Comparison of ENCODE assay signal across 8 cellular contexts in genomic region chr2:135964404-135964803, GRCh38. TPM values are rescaled to one million over a fixed set of nuclear protein-coding genes. Genes with fewer than 3 reads are reported as not detected.
DNase-seq lines count a peak whose midpoint lies in the region; ATAC-seq and TF ChIP-seq lines count a peak whose summit lies in the region.
"Not testable (repeated sequence)": the region's sequence is repeated elsewhere in the genome, so short reads cannot be mapped to it uniquely, and the experiment has no call there.

No MANE protein-coding gene starts in this region.

- not testable (repeated sequence) for ATAC-seq in effector memory CD8-positive, alpha-beta T cell (replicated peaks); stimulated activated memory B cell treated with anti-CD40 and anti-IgM and Interleukin-4, amounts not matched to agents 10 μg/mL and 1 μg/mL and 100 μg/mL, for 72 hours

- H3K9me3 Mint-ChIP-seq in CD4-positive, alpha-beta memory T cell; T-helper 1 cell treated with Interleukin-12 subunit alpha and Interleukin-12 subunit beta and Interleukin-4 antibody, amounts not matched to agents 30 μg/mL and 1 μg/mL, for 36 hours; activated CD4-positive, alpha-beta memory T cell treated with anti-CD3 and anti-CD28 coated beads for 36 hours; activated naive CD4-positive, alpha-beta T cell treated with anti-CD3 and anti-CD28 coated beads, Interleukin-2, amount 50 U/mL, for 24 hours; effector memory CD8-positive, alpha-beta T cell; stimulated activated memory B cell treated with anti-CD40 and anti-IgM and Interleukin-4, amounts not matched to agents 10 μg/mL and 1 μg/mL and 100 μg/mL, for 72 hours: not testable (repeated sequence)

- H3K23ac ChIP-seq in mesenchymal stem cell (ENCODE audit: low read length in 2 of 2), result not testable (repeated sequence)

- H4K8ac ChIP-seq in mesenchymal stem cell (ENCODE audit: low read length), result not testable (repeated sequence)

- H3K4ac ChIP-seq in mesenchymal stem cell (ENCODE audit: low read depth in 1 of 2, low read length in 2 of 2), result not testable (repeated sequence)

- not testable (repeated sequence) for H3K4me3 Mint-ChIP-seq in CD4-positive, alpha-beta memory T cell; activated CD4-positive, alpha-beta memory T cell treated with anti-CD3 and anti-CD28 coated beads for 36 hours; activated naive CD4-positive, alpha-beta T cell treated with anti-CD3 and anti-CD28 coated beads, Interleukin-2, amount 50 U/mL, for 24 hours; effector memory CD8-positive, alpha-beta T cell; stimulated activated memory B cell treated with anti-CD40 and anti-IgM and Interleukin-4, amounts not matched to agents 10 μg/mL and 1 μg/mL and 100 μg/mL, for 72 hours
- H3K4me3 Mint-ChIP-seq in T-helper 1 cell treated with Interleukin-12 subunit alpha and Interleukin-12 subunit beta and Interleukin-4 antibody, amounts not matched to agents 30 μg/mL and 1 μg/mL, for 36 hours, result peak overlapping the region; percentile 28

- not testable (repeated sequence) for H2AK5ac ChIP-seq in mesenchymal stem cell (ENCODE audit: low read length, severe bottlenecking)

- peaks cover 37 to 67% (median 56%) of the 10 kb centered on the region in 4 donors for H3K4me1 Mint-ChIP-seq in CD4-positive, alpha-beta memory T cell
- peaks cover 53% of the 10 kb centered on the region for H3K4me1 Mint-ChIP-seq in T-helper 1 cell treated with Interleukin-12 subunit alpha and Interleukin-12 subunit beta and Interleukin-4 antibody, amounts not matched to agents 30 μg/mL and 1 μg/mL, for 36 hours (ENCODE audit: low read depth)
- peaks cover 66% of the 10 kb centered on the region for H3K4me1 Mint-ChIP-seq in activated CD4-positive, alpha-beta memory T cell treated with anti-CD3 and anti-CD28 coated beads for 36 hours (ENCODE audit: low read depth)
- peaks cover 67% of the 10 kb centered on the region for H3K4me1 Mint-ChIP-seq in activated naive CD4-positive, alpha-beta T cell treated with anti-CD3 and anti-CD28 coated beads, Interleukin-2, amount 50 U/mL, for 24 hours
- H3K4me1 Mint-ChIP-seq in effector memory CD8-positive, alpha-beta T cell (ENCODE audit: low read depth in 2 of 2), result peaks cover 29 to 49% of the 10 kb centered on the region in 2 donors
- peaks cover 47% of the 10 kb centered on the region for H3K4me1 Mint-ChIP-seq in stimulated activated memory B cell treated with anti-CD40 and anti-IgM and Interleukin-4, amounts not matched to agents 10 μg/mL and 1 μg/mL and 100 μg/mL, for 72 hours

- peak overlapping the region in 6 of 7 donors; percentile 37 to 90 (median 70) for H3K27ac Mint-ChIP-seq in CD4-positive, alpha-beta memory T cell
- not testable (repeated sequence) for H3K27ac Mint-ChIP-seq in T-helper 1 cell treated with Interleukin-12 subunit alpha and Interleukin-12 subunit beta and Interleukin-4 antibody, amounts not matched to agents 30 μg/mL and 1 μg/mL, for 36 hours
- peak overlapping the region; percentile 23 for H3K27ac Mint-ChIP-seq in activated CD4-positive, alpha-beta memory T cell treated with anti-CD3 and anti-CD28 coated beads for 36 hours
- H3K27ac Mint-ChIP-seq in activated naive CD4-positive, alpha-beta T cell treated with anti-CD3 and anti-CD28 coated beads, Interleukin-2, amount 50 U/mL, for 24 hours, result peak overlapping the region; percentile 68
- peak overlapping the region; percentile 37 to 88 for H3K27ac Mint-ChIP-seq in effector memory CD8-positive, alpha-beta T cell
- H3K27ac Mint-ChIP-seq in stimulated activated memory B cell treated with anti-CD40 and anti-IgM and Interleukin-4, amounts not matched to agents 10 μg/mL and 1 μg/mL and 100 μg/mL, for 72 hours, result peak overlapping the region; percentile 27

- H3K27ac ChIP-seq in CD4-positive, alpha-beta memory T cell (ENCODE audit: low read depth, low read length), result not testable (repeated sequence)
- peak overlapping the region; percentile 53 for H3K27ac ChIP-seq in mesenchymal stem cell (ENCODE audit: low read length, poor library complexity, severe bottlenecking)

- not testable (repeated sequence) for H4K91ac ChIP-seq in mesenchymal stem cell (ENCODE audit: low read length)

- 95% methylated on average over 6 of the region's 11 CpGs for WGBS in mesenchymal stem cell

- H2BK5ac ChIP-seq in mesenchymal stem cell (ENCODE audit: low read depth, low read length, poor library complexity, severe bottlenecking), result not testable (repeated sequence)

- not testable (repeated sequence) for H3K27me3 Mint-ChIP-seq in CD4-positive, alpha-beta memory T cell; T-helper 1 cell treated with Interleukin-12 subunit alpha and Interleukin-12 subunit beta and Interleukin-4 antibody, amounts not matched to agents 30 μg/mL and 1 μg/mL, for 36 hours (ENCODE audit: low read depth); activated CD4-positive, alpha-beta memory T cell treated with anti-CD3 and anti-CD28 coated beads for 36 hours; activated naive CD4-positive, alpha-beta T cell treated with anti-CD3 and anti-CD28 coated beads, Interleukin-2, amount 50 U/mL, for 24 hours; effector memory CD8-positive, alpha-beta T cell; stimulated activated memory B cell treated with anti-CD40 and anti-IgM and Interleukin-4, amounts not matched to agents 10 μg/mL and 1 μg/mL and 100 μg/mL, for 72 hours

- H3K9me3 ChIP-seq in CD4-positive, alpha-beta memory T cell (ENCODE audit: control insufficient read depth in 1 of 2, low read length in 2 of 2); mesenchymal stem cell (ENCODE audit: control insufficient read depth, low read length): not testable (repeated sequence)

- not testable (repeated sequence) for H3K79me1 ChIP-seq in mesenchymal stem cell (replicated peaks; ENCODE audit: low read length, poor library complexity, severe bottlenecking)

- H3K36me3 Mint-ChIP-seq in CD4-positive, alpha-beta memory T cell, result peaks cover 15 to 35% of the 10 kb centered on the region in 2 donors
- peaks cover 37% of the 10 kb centered on the region for H3K36me3 Mint-ChIP-seq in T-helper 1 cell treated with Interleukin-12 subunit alpha and Interleukin-12 subunit beta and Interleukin-4 antibody, amounts not matched to agents 30 μg/mL and 1 μg/mL, for 36 hours (ENCODE audit: low read depth)
- peaks cover 40% of the 10 kb centered on the region for H3K36me3 Mint-ChIP-seq in activated CD4-positive, alpha-beta memory T cell treated with anti-CD3 and anti-CD28 coated beads for 36 hours
- H3K36me3 Mint-ChIP-seq in activated naive CD4-positive, alpha-beta T cell treated with anti-CD3 and anti-CD28 coated beads, Interleukin-2, amount 50 U/mL, for 24 hours, result peaks cover 22% of the 10 kb centered on the region
- not testable (repeated sequence) for H3K36me3 Mint-ChIP-seq in effector memory CD8-positive, alpha-beta T cell (ENCODE audit: insufficient read depth)
- H3K36me3 Mint-ChIP-seq in stimulated activated memory B cell treated with anti-CD40 and anti-IgM and Interleukin-4, amounts not matched to agents 10 μg/mL and 1 μg/mL and 100 μg/mL, for 72 hours, result peaks cover 38% of the 10 kb centered on the region

- CTCF ChIA-PET in CD4-positive, alpha-beta memory T cell (lab: Charles Lee; ENCODE audit: partially characterized antibody); activated CD4-positive, alpha-beta memory T cell treated with anti-CD3 and anti-CD28 coated beads for 36 hours (lab: Charles Lee): not testable (repeated sequence)

- H3K36me3 ChIP-seq in CD4-positive, alpha-beta memory T cell (ENCODE audit: insufficient read depth, low read length), result not testable (repeated sequence)
- H3K36me3 ChIP-seq in mesenchymal stem cell (ENCODE audit: control insufficient read depth in 1 of 2, insufficient read depth in 2 of 2, low read depth in 1 of 2, low read length in 2 of 2), result peaks cover 0 to 30% of the 10 kb centered on the region in 2 experiments

- peak overlapping the region in 1 of 2 experiments; percentile 34 for H3K18ac ChIP-seq in mesenchymal stem cell (ENCODE audit: low read depth in 1 of 2, low read length in 2 of 2)

- not testable (repeated sequence) for H3K14ac ChIP-seq in mesenchymal stem cell (ENCODE audit: low read length in 2 of 2)

- H2BK120ac ChIP-seq in mesenchymal stem cell (ENCODE audit: low read depth, low read length), result not testable (repeated sequence)

- TF ChIP-seq CTCF in LNCaP clone FGC (IDR thresholded peaks at IDR 0.05; ENCODE audit: control insufficient read depth, extremely low read depth, insufficient read depth), result not testable (repeated sequence)

- POLR2A ChIA-PET in CD4-positive, alpha-beta memory T cell (lab: Charles Lee; ENCODE audit: partially characterized antibody), result interaction anchor here (2.0 kb wide), 1 partner anchor 21 kb away, joined by 6 read pairs; the partner anchor contains the start of gene DARS1
- POLR2A ChIA-PET in activated CD4-positive, alpha-beta memory T cell treated with anti-CD3 and anti-CD28 coated beads for 36 hours (lab: Charles Lee), result not testable (repeated sequence)

- H3K4me3 ChIP-seq in CD4-positive, alpha-beta memory T cell (ENCODE audit: low read length in 2 of 2); mesenchymal stem cell (ENCODE audit: insufficient read depth in 1 of 2, low read depth in 1 of 2, low read length in 2 of 2): not testable (repeated sequence)
- H3K4me3 ChIP-seq in LNCaP clone FGC (ENCODE audit: low read depth, low read length), result 0 out of 2 replicates have a peak overlapping the region, but pooled peaks have one; percentile 19

- peaks cover 48% of the 10 kb centered on the region for H3K4me1 ChIP-seq in CD4-positive, alpha-beta memory T cell (ENCODE audit: insufficient read depth, low read length)
- H3K4me1 ChIP-seq in mesenchymal stem cell (ENCODE audit: control insufficient read depth, insufficient read depth, low read depth, low read length), result not testable (repeated sequence)

- not testable (repeated sequence) for H3K27me3 ChIP-seq in CD4-positive, alpha-beta memory T cell (ENCODE audit: insufficient read depth, low read length); mesenchymal stem cell (ENCODE audit: control insufficient read depth in 1 of 2, insufficient read depth in 1 of 2, low read length in 2 of 2)

- H2AFZ ChIP-seq in mesenchymal stem cell (ENCODE audit: low read depth, low read length), result not testable (repeated sequence)

- peak overlapping the region in 1 of 2 experiments; percentile 39 for H2BK12ac ChIP-seq in mesenchymal stem cell (ENCODE audit: low read length in 2 of 2)

- intact Hi-C loops in CD4-positive, alpha-beta memory T cell (cut with micrococcal nuclease), result loop anchor here (5.0 kb wide), 2 partner anchors 47 to 153 kb away; partner anchors contain the start of gene CXCR4
- intact Hi-C loops in activated CD4-positive, alpha-beta memory T cell treated with anti-CD3 and anti-CD28 coated beads for 36 hours (cut with micrococcal nuclease), result loop anchor here (5.0 kb wide), 1 partner anchor 168 kb away; no protein-coding TSS in a partner anchor

- not testable (repeated sequence) for H2BK15ac ChIP-seq in mesenchymal stem cell (ENCODE audit: low read depth, poor library complexity, severe bottlenecking)

- H3K4me2 ChIP-seq in mesenchymal stem cell (ENCODE audit: low read length, poor library complexity, severe bottlenecking), result not testable (repeated sequence)

- H3K9ac ChIP-seq in mesenchymal stem cell (ENCODE audit: low read length), result not testable (repeated sequence)

- not testable (repeated sequence) for DNase-seq in CD4-positive, alpha-beta memory T cell; LNCaP clone FGC (ENCODE audit: low read depth); activated CD4-positive, alpha-beta memory T cell treated with anti-CD3 and anti-CD28 coated beads for 36 hours; effector memory CD8-positive, alpha-beta T cell; mesenchymal stem cell

RNA-seq across cellular contexts. Expression of gene DARS1, which starts 21.0 kb away (rescaled TPM):
- total RNA-seq in CD4-positive, alpha-beta memory T cell, result 10 to 100 TPM; 84.9 to 90.1 TPM
- 100 to 1,000 TPM; 109 to 230 TPM for polyA plus RNA-seq in CD4-positive, alpha-beta memory T cell
- 100 to 1,000 TPM; 215 to 218 TPM for total RNA-seq in activated CD4-positive, alpha-beta memory T cell treated with anti-CD3 and anti-CD28 coated beads for 36 hours
- polyA plus RNA-seq in mesenchymal stem cell (2013, experiment 1 of 2), result 62.0 TPM
- polyA plus RNA-seq in mesenchymal stem cell (2013, experiment 2 of 2), result 68.1 TPM
